25 cellular contexts compared by ENCODE assay signal in the genomic region with DNA sequence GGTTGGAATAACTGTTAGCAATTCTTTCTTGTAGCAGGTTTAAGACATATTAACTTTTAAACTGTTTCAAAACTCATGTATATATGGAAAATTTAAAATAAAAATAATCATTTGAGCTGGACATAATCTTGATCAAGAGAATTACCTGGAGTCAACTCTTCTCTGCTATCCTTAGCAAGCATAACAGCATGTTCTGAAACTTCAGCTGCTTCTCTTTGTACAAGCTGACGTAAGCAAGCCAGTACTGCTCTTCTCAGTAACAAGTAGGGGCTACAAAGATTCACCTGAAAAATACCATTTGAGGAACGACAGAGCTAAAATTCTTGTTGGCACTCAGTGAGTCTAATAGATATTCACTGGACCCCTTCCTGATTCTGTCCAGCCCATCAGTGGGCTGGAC.
"Had no signal": no experiment of that assay in that cellular context is flagged by ENCODE, and none has a peak within 500 bp of the region (broad histone marks: within the 10 kb centered on the region; RNA-seq: fewer than 3 reads in every experiment).

No MANE protein-coding gene starts in this region.

- H2AFZ ChIP-seq: hepatocyte, parathyroid adenoma had no signal

- H3K4me3 Mint-ChIP-seq: mesothelial cell of epicardium; naive B cell; natural killer cell treated with Interleukin-12 subunit alpha and Interleukin-12 subunit beta and Interleukin-15 and Interleukin-18, amount 100 ng/mL, for 72 hours; neural crest cell; stimulated activated memory B cell treated with anti-CD40 and anti-IgM and Interleukin-4, amounts not matched to agents 10 μg/mL and 1 μg/mL and 100 μg/mL, for 72 hours; type B pancreatic cell had no signal

- H3K9me3 Mint-ChIP-seq: natural killer cell treated with Interleukin-12 subunit alpha and Interleukin-12 subunit beta and Interleukin-15 and Interleukin-18, amount 100 ng/mL, for 72 hours; neural crest cell; type B pancreatic cell had no signal

- H3K27me3 ChIP-seq: dorsolateral prefrontal cortex, heart left ventricle, hepatocyte, left lung, neutrophil, right atrium auricular region, sigmoid colon, spleen, testis, tibial artery had no signal

- H3K27me3 Mint-ChIP-seq: naive B cell; natural killer cell treated with Interleukin-12 subunit alpha and Interleukin-12 subunit beta and Interleukin-15 and Interleukin-18, amount 100 ng/mL, for 72 hours; progenitor cell of endocrine pancreas; stimulated activated memory B cell treated with anti-CD40 and anti-IgM and Interleukin-4, amounts not matched to agents 10 μg/mL and 1 μg/mL and 100 μg/mL, for 72 hours; type B pancreatic cell had no signal

- ATAC-seq: heart left ventricle; left cardiac atrium; mucosa of descending colon; natural killer cell treated with Interleukin-12 subunit alpha and Interleukin-12 subunit beta and Interleukin-15 and Interleukin-18, amount 100 ng/mL, for 72 hours; stimulated activated memory B cell treated with anti-CD40 and anti-IgM and Interleukin-4, amounts not matched to agents 10 μg/mL and 1 μg/mL and 100 μg/mL, for 72 hours; stimulated activated naive CD8-positive, alpha-beta T cell treated with anti-CD3 and anti-CD28 coated beads, Interleukin-15, Interleukin-2, amounts not matched to agents 100 U/mL and 50 U/mL, for 24 hours had no signal

- H3K4me3 ChIP-seq: dorsolateral prefrontal cortex, heart left ventricle, hepatocyte, left lung, mucosa of descending colon, right atrium auricular region, sigmoid colon, spleen, testis, tibial artery had no signal

- DNase-seq: dorsolateral prefrontal cortex; effector CD8-positive, alpha-beta T cell; erythroblast; heart left ventricle; left cardiac atrium; left lung; mucosa of descending colon; naive B cell; sigmoid colon; spleen; stimulated activated CD4-positive, alpha-beta T cell treated with anti-CD3 and anti-CD28 coated beads, Interleukin-4, amount 100 ng/mL, for 4 hours; stimulated activated naive CD8-positive, alpha-beta T cell treated with anti-CD3 and anti-CD28 coated beads, Interleukin-15, Interleukin-2, amounts not matched to agents 100 U/mL and 50 U/mL, for 24 hours; substantia nigra; testis; tibial artery had no signal

- H3K4me2 ChIP-seq: hepatocyte had no signal

- H3K4me1 ChIP-seq: heart left ventricle, left lung, parathyroid adenoma, right atrium auricular region, sigmoid colon, spleen, testis had no signal

- H3K4me1 Mint-ChIP-seq: mesothelial cell of epicardium; naive B cell; neural crest cell; stimulated activated memory B cell treated with anti-CD40 and anti-IgM and Interleukin-4, amounts not matched to agents 10 μg/mL and 1 μg/mL and 100 μg/mL, for 72 hours had no signal

- H3K27ac ChIP-seq: dorsolateral prefrontal cortex, heart left ventricle, hepatocyte, left lung, neutrophil, parathyroid adenoma, right atrium auricular region, sigmoid colon, spleen, testis, tibial artery had no signal

- H3K9me3 ChIP-seq: left lung, mucosa of descending colon, neutrophil, right atrium auricular region, sigmoid colon, spleen, testis, tibial artery had no signal

- H3K79me2 ChIP-seq: hepatocyte, parathyroid adenoma had no signal

- H3K27ac Mint-ChIP-seq: mesothelial cell of epicardium; naive B cell; natural killer cell treated with Interleukin-12 subunit alpha and Interleukin-12 subunit beta and Interleukin-15 and Interleukin-18, amount 100 ng/mL, for 72 hours; progenitor cell of endocrine pancreas; stimulated activated memory B cell treated with anti-CD40 and anti-IgM and Interleukin-4, amounts not matched to agents 10 μg/mL and 1 μg/mL and 100 μg/mL, for 72 hours; type B pancreatic cell had no signal
